Comparison of ENCODE assay signal across 8 cellular contexts in the genomic region with DNA sequence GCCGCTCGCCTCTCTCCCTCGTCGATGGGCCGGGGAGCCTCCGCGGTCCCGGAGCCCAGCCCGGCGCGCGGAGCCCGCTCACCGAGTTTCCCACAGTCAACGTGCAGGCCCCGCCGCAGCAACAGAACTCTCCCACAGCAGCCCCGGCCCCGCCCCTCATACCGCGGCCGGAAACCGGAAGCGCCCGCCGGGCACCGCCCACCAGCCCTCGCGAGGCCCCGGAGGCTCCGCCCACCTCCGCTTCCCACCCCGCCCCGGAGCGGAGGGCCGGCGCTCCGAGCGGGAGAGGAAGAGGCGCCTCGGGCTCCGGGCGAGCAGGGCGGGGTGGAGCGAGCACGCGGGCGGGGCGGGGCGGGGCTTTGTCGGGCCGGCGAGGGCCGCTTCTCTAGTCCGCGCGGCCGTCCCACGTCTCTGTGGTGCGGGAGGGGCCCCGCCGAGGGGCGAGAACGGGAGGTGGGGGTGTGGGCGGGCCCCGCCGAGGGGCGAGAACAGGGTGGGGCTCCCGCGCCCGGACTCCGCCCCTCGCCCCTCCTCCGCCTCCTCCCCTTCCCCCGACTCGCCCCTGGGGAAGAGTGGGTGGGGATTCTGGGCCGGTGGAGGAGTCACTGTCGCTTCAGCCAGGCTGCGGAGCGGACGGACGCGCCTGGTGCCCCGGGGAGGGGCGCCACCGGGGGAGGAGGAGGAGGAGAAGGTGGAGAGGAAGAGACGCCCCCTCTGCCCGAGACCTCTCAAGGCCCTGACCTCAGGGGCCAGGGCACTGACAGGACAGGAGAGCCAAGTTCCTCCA. TPM values are rescaled to one million over a fixed set of nuclear protein-coding genes. Genes with fewer than 3 reads are reported as not detected.
DNase-seq lines count a peak whose midpoint lies in the region; ATAC-seq and TF ChIP-seq lines count a peak whose summit lies in the region.

A gene (plus strand): TSS at position 605 of the 787 bp plus-strand sequence. CDS start 411 bp downstream, outside the sequence.
A gene (minus strand): TSS at position 136 of the 787 bp plus-strand sequence. CDS start 1,143 bp downstream, outside the sequence.

- H3K27ac ChIP-seq in colonic mucosa, result peak within 1 kb of the TSS; percentile 90

- TF ChIP-seq CTCF in AG10803 (conservative IDR thresholded peaks at IDR 0.05; ENCODE audit: low read length) (no peak), colonic mucosa (IDR thresholded peaks at IDR 0.05) (no peak)

- H3K9ac ChIP-seq in colonic mucosa (ENCODE audit: low read depth in 2 of 2, low read length in 2 of 2), result peak within 1 kb of the TSS; percentile 70 to 78

- no peaks in the 10 kb centered on the region for H3K9me3 ChIP-seq in colonic mucosa

- H3K4me3 ChIP-seq in AG10803 (ENCODE audit: low read length), result peak within 1 kb of the TSS; percentile 69
- peak within 1 kb of the TSS; percentile 51 for H3K4me3 ChIP-seq in colonic mucosa

- no peaks in the 10 kb centered on the region for H3K27me3 ChIP-seq in colonic mucosa

- DNase-seq in AG10803 (ENCODE audit: low read depth), result peak; percentile 84
- DNase-seq in NCI-H524 treated with DMSO at 0.1 percent for 48 hours (lab: John Stamatoyannopoulos, UW), result peak; percentile 10
- peak; percentile 84 to 87 for DNase-seq in activated CD4-positive, alpha-beta T cell treated with anti-CD3 and anti-CD28 coated beads for 4 hours
- DNase-seq in colonic mucosa, result peak; percentile 90
- DNase-seq in left kidney (ENCODE audit: low read depth, low spot score), result peak; percentile 95
- DNase-seq in stimulated activated CD4-positive, alpha-beta T cell treated with anti-CD3 and anti-CD28 coated beads, Interleukin-1b, Interleukin-23, amount 100 ng/mL, for 4 hours (ENCODE audit: low read depth in 2 of 2), result peak; percentile 81 to 85

- peaks cover 22% of the 10 kb centered on the region for H3K4me1 ChIP-seq in colonic mucosa

- ATAC-seq in GM19035 (IDR thresholded peaks at IDR 0.05; ENCODE audit: unreplicated experiment), result peak; percentile 62
- ATAC-seq in HG03342 (IDR thresholded peaks at IDR 0.05; ENCODE audit: unreplicated experiment), result peak; percentile 51

- intact Hi-C loops in colonic mucosa (cut with DNase I), result no loop called here

- H3K36me3 ChIP-seq in colonic mucosa, result no peaks in the 10 kb centered on the region

RNA-seq across cellular contexts. Expression of the first gene that starts in this region (rescaled TPM):
- total RNA-seq in colonic mucosa, result 10 to 100 TPM; 12.7 to 16.8 TPM

RNA-seq across cellular contexts. Expression of the second gene that starts in this region (rescaled TPM):
- 100 to 1,000 TPM; 217 to 295 TPM for total RNA-seq in colonic mucosa

Comparison
In these comparisons a context has a peak if more than half of its experiments do, and no peak if none do; other contexts are left out.
1. Peak in every context shown above with its lines: DNase-seq, ATAC-seq, H3K4me3 ChIP-seq and H3K27ac ChIP-seq.
2. DNase-seq: peak in every context shown above with its lines; median percentile 95 in left kidney; 90 in colonic mucosa; 86 in activated CD4-positive, alpha-beta T cell treated with anti-CD3 and anti-CD28 coated beads for 4 hours; 84 in AG10803; 83 in stimulated activated CD4-positive, alpha-beta T cell treated with anti-CD3 and anti-CD28 coated beads, Interleukin-1b, Interleukin-23, amount 100 ng/mL, for 4 hours; 10 in NCI-H524 treated with DMSO at 0.1 percent for 48 hours.